Comparison of ENCODE assay signal across 10 cellular contexts in genomic region chr16:79870016-79870886, GRCh38.
"Had no signal": no experiment of that assay in that cellular context is flagged by ENCODE, and none has a peak within 500 bp of the region (broad histone marks: within the 10 kb centered on the region; RNA-seq: fewer than 3 reads in every experiment).

No MANE protein-coding gene starts in this region.

- H3K4me3 Mint-ChIP-seq: HFFc6 had no signal

- H2AFZ ChIP-seq: GM23248 had no signal

- H3K27ac ChIP-seq: GM23248, HL-60, KMS-11 had no signal

- H3K9me3 ChIP-seq: HAP-1 had no signal

- H3K27ac Mint-ChIP-seq: HFFc6 had no signal

- H3K4me2 ChIP-seq: KMS-11 had no signal

- DNase-seq: GM23248, GOT3, H7, HFFc6, IMR-90, KBM-7 had no signal

- H3K4me3 ChIP-seq: GM23248, HAP-1 had no signal

- H3K4me1 ChIP-seq: HAP-1 had no signal

- H3K36me3 ChIP-seq: HAP-1 had no signal

- H3K9ac ChIP-seq: GM23248, KMS-11 had no signal

- ATAC-seq: HCT116 had no signal
